Comparison of ENCODE assay signal across 15 cellular contexts in the genomic region with DNA sequence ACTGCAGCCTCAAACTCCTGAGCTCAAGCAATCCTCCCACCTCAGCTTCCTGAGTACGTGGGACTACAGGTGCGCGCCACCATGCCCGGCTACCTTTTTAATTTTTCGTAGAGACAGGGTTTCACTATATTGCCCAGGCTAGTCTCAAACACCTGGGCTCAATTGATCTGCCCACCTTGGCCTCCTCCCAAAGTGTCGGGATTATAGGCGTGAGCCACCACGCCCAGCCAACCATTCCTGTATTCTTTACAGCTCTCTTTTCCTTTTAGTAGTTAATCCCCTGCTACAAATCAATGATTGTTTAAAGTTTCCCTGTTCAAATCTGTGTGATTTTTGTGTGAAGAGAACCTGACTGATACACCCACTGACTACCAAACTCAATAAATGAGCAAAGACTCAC.
A peak's percentile ranks its signal among the peaks of the same experiment; 100 is the strongest.
DNase-seq lines count a peak whose midpoint lies in the region; ATAC-seq, FAIRE-seq and TF ChIP-seq lines count a peak whose summit lies in the region.
"Had no signal": no experiment of that assay in that cellular context is flagged by ENCODE, and none has a peak within 500 bp of the region (broad histone marks: within the 10 kb centered on the region; RNA-seq: fewer than 3 reads in every experiment).

No MANE protein-coding gene starts in this region.

- peaks cover 0 to 2% of the 10 kb centered on the region in 2 experiments for H3K36me3 ChIP-seq in endothelial cell of umbilical vein (ENCODE audit: control insufficient read depth in 2 of 2, extremely low read depth in 1 of 2, insufficient read depth in 2 of 2, low read length in 2 of 2)
- H3K36me3 ChIP-seq in neutrophil: peaks cover 4% of the 10 kb centered on the region

- H3K9me3 ChIP-seq in endothelial cell of umbilical vein (replicated peaks; ENCODE audit: control insufficient read depth, insufficient read depth, low read length) (no peaks in the 10 kb centered on the region), neutrophil (no peaks in the 10 kb centered on the region)
- H3K9me3 ChIP-seq: A549 had no signal

- no peak for TF ChIP-seq CTCF in endothelial cell of umbilical vein (IDR thresholded peaks at IDR 0.05; ENCODE audit: extremely low read depth in 1 of 2, insufficient read depth in 1 of 2, low read depth in 1 of 2, low read length in 2 of 2)
- TF ChIP-seq CTCF in neutrophil (IDR thresholded peaks at IDR 0.05): no peak
- TF ChIP-seq CTCF in omental fat pad (IDR thresholded peaks at IDR 0.05): no peak

- intact Hi-C loops in endothelial cell of umbilical vein (cut with micrococcal nuclease): no loop called here

- no peak overlapping the region for H3K27ac ChIP-seq in endothelial cell of umbilical vein (ENCODE audit: insufficient read depth, low read depth, low read length)
- H3K27ac ChIP-seq in neutrophil: peak overlapping the region; percentile 12
- H3K27ac ChIP-seq: A549 had no signal

- H4K20me1 ChIP-seq in endothelial cell of umbilical vein (replicated peaks; ENCODE audit: control insufficient read depth, extremely low read depth, insufficient read depth, low read length): no peaks in the 10 kb centered on the region

- no peak overlapping the region for H3K4me2 ChIP-seq in endothelial cell of umbilical vein (ENCODE audit: insufficient read depth, low read length)
- H3K4me2 ChIP-seq: A549 had no signal

- H3K27me3 ChIP-seq in endothelial cell of umbilical vein (ENCODE audit: control insufficient read depth in 2 of 2, insufficient read depth in 2 of 2, low read length in 2 of 2) (no peaks in the 10 kb centered on the region), neutrophil (no peaks in the 10 kb centered on the region)

- in situ Hi-C loops in G401 (cut with HindIII; ENCODE audit: low sequenced_read_pairs): no loop called here

- BruUV-seq in endothelial cell of umbilical vein (replicated peaks; lab: Mats Ljungman, UMichigan): no TSS peak

- H3K4me1 ChIP-seq in endothelial cell of umbilical vein (ENCODE audit: control insufficient read depth, extremely low read depth, insufficient read depth, low read length): peaks cover 5% of the 10 kb centered on the region
- H3K4me1 ChIP-seq in neutrophil (ENCODE audit: control insufficient read depth in 1 of 2, insufficient read depth in 1 of 2, low read depth in 1 of 2, low read length in 1 of 2): peaks cover 10 to 22% of the 10 kb centered on the region in 2 experiments

- peaks cover under 1% of the 10 kb centered on the region for H3K79me2 ChIP-seq in endothelial cell of umbilical vein (ENCODE audit: control insufficient read depth, insufficient read depth, low read length)

- H3K4me3 ChIP-seq in endothelial cell of umbilical vein (replicated peaks in 1 of 3; ENCODE audit: insufficient read depth in 1 of 3, low read depth in 1 of 3, low read length in 3 of 3) (no peak overlapping the region), neutrophil (ENCODE audit: low read depth in 1 of 2, low read length in 1 of 2) (no peak overlapping the region)
- H3K4me3 ChIP-seq: A549, GM12878 had no signal

- no peak for ATAC-seq in omental fat pad (ENCODE audit: low FRiP score)
- ATAC-seq: A549, HepG2 had no signal

- dilution Hi-C loops in endothelial cell of umbilical vein (cut with MboI; ENCODE audit: extremely low pct_ligation_motif_present, low sequenced_read_pairs): no loop called here

- CTCF ChIA-PET in endothelial cell of umbilical vein (lab: Charles Lee): interaction anchor here (0.7 to 1.1 kb wide), 2 partner anchors 12 to 197 kb away, joined by 3 to 4 read pairs; no protein-coding TSS in a partner anchor

- H3K9ac ChIP-seq in endothelial cell of umbilical vein (replicated peaks; ENCODE audit: extremely low read depth, insufficient read depth, low read length): no peak overlapping the region

- peak; percentile 13 for DNase-seq in NCI-H69 (lab: John Stamatoyannopoulos, UW)
- DNase-seq in endothelial cell of umbilical vein (ENCODE audit: low read depth, low spot score): no peak
- DNase-seq in G401 (ENCODE audit: low spot score): no peak
- no peak for DNase-seq in CD1c-positive myeloid dendritic cell (ENCODE audit: extremely low spot score)
- DNase-seq in omental fat pad (ENCODE audit: low spot score): no peak
- DNase-seq: CD8-positive, alpha-beta memory T cell; DMS 273 treated with DMSO at 0.1 percent for 48 hours; GOT3; H9 had no signal

- no peak for TF ChIP-seq POLR2A in endothelial cell of umbilical vein (IDR thresholded peaks at IDR 0.05; ENCODE audit: low read depth, low read length)

- no peaks in the 10 kb centered on the region for H3K9me1 ChIP-seq in endothelial cell of umbilical vein (replicated peaks; ENCODE audit: control insufficient read depth, extremely low read depth, insufficient read depth, low read length)

- H2AFZ ChIP-seq in endothelial cell of umbilical vein (ENCODE audit: low read depth, low read length): no peak overlapping the region

- FAIRE-seq in endothelial cell of umbilical vein (lab: Jason Lieb, UNC): peak; percentile 18
- FAIRE-seq: A549, GM12878, GM18507, HepG2, HTR-8/SVneo had no signal

- POLR2A ChIA-PET in endothelial cell of umbilical vein (lab: Charles Lee): no interaction called here

TF ChIP-seq in endothelial cell of umbilical vein, 7 proteins besides CTCF, POLR2A, EP300 and RAD21:
- TF ChIP-seq MAX (IDR thresholded peaks at IDR 0.05; ENCODE audit: insufficient read depth, insufficient read length) (no peak), POLR2AphosphoS5 (IDR thresholded peaks at IDR 0.05; ENCODE audit: insufficient read depth, low read depth, low read length) (no peak), MYC (IDR thresholded peaks at IDR 0.05; ENCODE audit: low read depth, low read length) (no peak), EZH2 (IDR thresholded peaks at IDR 0.05; ENCODE audit: borderline replicate concordance, low read depth, low read length, severe bottlenecking) (no peak), JUN (IDR thresholded peaks at IDR 0.05; ENCODE audit: borderline replicate concordance, insufficient read depth, insufficient read length, low read depth) (no peak), GATA2 (IDR thresholded peaks at IDR 0.05; ENCODE audit: insufficient read depth, insufficient read length, low read depth, low read length) (no peak), FOS (IDR thresholded peaks at IDR 0.05; ENCODE audit: borderline replicate concordance, insufficient read depth, low read length) (no peak)
